In the genomic region with DNA sequence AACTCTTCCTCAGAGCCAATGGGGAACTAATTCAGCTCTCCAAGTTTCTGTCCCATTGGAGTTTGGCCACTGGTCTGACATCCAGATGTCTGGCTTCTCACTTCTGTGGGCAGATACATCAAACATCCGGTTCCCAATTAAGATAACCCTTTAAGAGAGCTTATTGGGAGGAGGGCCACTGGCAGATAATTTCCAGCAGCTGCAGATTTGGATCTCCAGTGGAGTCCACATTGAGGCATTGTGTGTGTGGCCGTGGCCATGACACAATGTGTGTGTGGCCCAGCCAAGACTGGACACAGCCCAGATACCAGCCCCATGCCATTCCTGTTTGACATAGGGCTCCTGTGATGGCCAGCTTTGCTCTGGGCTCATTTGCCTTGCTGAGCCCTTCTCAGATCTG, we compare ENCODE assay signal across 14 cellular contexts.
DNase-seq lines count a peak whose midpoint lies in the region; TF ChIP-seq lines count a peak whose summit lies in the region.
"Had no signal": no experiment of that assay in that cellular context is flagged by ENCODE, and none has a peak within 500 bp of the region (broad histone marks: within the 10 kb centered on the region; RNA-seq: fewer than 3 reads in every experiment).

No MANE protein-coding gene starts in this region.

- intact Hi-C loops in esophagus muscularis mucosa (cut with DNase I) (no loop called here), cardiac septum (cut with DNase I) (no loop called here)
- intact Hi-C loops in activated CD4-positive, alpha-beta memory T cell treated with anti-CD3 and anti-CD28 coated beads for 36 hours (cut with micrococcal nuclease), result no loop called here

- no peak overlapping the region for H2AFZ ChIP-seq in neuronal stem cell (ENCODE audit: low read length)

- H3K4ac ChIP-seq in neuronal stem cell (ENCODE audit: low read length), result no peak overlapping the region

- no peak for TF ChIP-seq EP300 in esophagus muscularis mucosa (IDR thresholded peaks at IDR 0.05)

- H3K9me3 ChIP-seq in esophagus muscularis mucosa, result no peaks in the 10 kb centered on the region
- H3K9me3 ChIP-seq in neuronal stem cell (replicated peaks in 1 of 2; ENCODE audit: control insufficient read depth in 2 of 2, insufficient read depth in 1 of 2, low read depth in 1 of 2, low read length in 2 of 2), result peaks cover 0 to 4% of the 10 kb centered on the region in 2 donors
- H3K9me3 ChIP-seq: BLaER1 had no signal

- H3K36me3 Mint-ChIP-seq in activated CD4-positive, alpha-beta memory T cell treated with anti-CD3 and anti-CD28 coated beads for 36 hours, result no peaks in the 10 kb centered on the region
- H3K36me3 Mint-ChIP-seq: CD4-positive, CD25-positive, alpha-beta regulatory T cell had no signal

- no peak overlapping the region for H3K4me3 Mint-ChIP-seq in activated CD4-positive, alpha-beta memory T cell treated with anti-CD3 and anti-CD28 coated beads for 36 hours
- H3K4me3 Mint-ChIP-seq: CD4-positive, CD25-positive, alpha-beta regulatory T cell; H9 had no signal

- no peak overlapping the region for H2BK120ac ChIP-seq in neuronal stem cell (ENCODE audit: low read depth, low read length)

- H3K27me3 ChIP-seq in esophagus muscularis mucosa (no peaks in the 10 kb centered on the region), neuronal stem cell (ENCODE audit: control insufficient read depth in 3 of 3, insufficient read depth in 3 of 3, low read depth in 1 of 3, low read length in 3 of 3) (no peaks in the 10 kb centered on the region)
- H3K27me3 ChIP-seq: BLaER1 had no signal

- POLR2A ChIA-PET in activated CD4-positive, alpha-beta memory T cell treated with anti-CD3 and anti-CD28 coated beads for 36 hours (lab: Charles Lee), result no interaction called here

- WGBS in esophagus muscularis mucosa, result 82% methylated on average over 1 of the region's 2 CpGs
- WGBS in neuronal stem cell (ENCODE audit: extremely low coverage in 2 of 2, insufficient read length in 2 of 2, insufficient replicate concordance in 1 of 2), 2 donors, result no CpG with 5 or more reads among the region's 2 CpGs

- H3K9me3 Mint-ChIP-seq in activated CD4-positive, alpha-beta memory T cell treated with anti-CD3 and anti-CD28 coated beads for 36 hours, result no peaks in the 10 kb centered on the region
- H3K9me3 Mint-ChIP-seq: H9 had no signal

- CTCF ChIA-PET in activated CD4-positive, alpha-beta memory T cell treated with anti-CD3 and anti-CD28 coated beads for 36 hours (lab: Charles Lee), result interaction anchor here (1.4 kb wide), 1 partner anchor 22 kb away, joined by 3 read pairs; no protein-coding TSS in a partner anchor

- H3K4me2 ChIP-seq in neuronal stem cell (ENCODE audit: insufficient read depth, low read length, poor library complexity, severe bottlenecking), result no peak overlapping the region

- H3K9ac ChIP-seq in neuronal stem cell (ENCODE audit: low read depth, low read length, poor library complexity), result no peak overlapping the region
- H3K9ac ChIP-seq: BLaER1 had no signal

- no peak overlapping the region for H4K91ac ChIP-seq in neuronal stem cell (ENCODE audit: low read depth, low read length, poor library complexity)

- H3K36me3 ChIP-seq in esophagus muscularis mucosa (no peaks in the 10 kb centered on the region), neuronal stem cell (replicated peaks in 1 of 2; ENCODE audit: control insufficient read depth in 2 of 2, insufficient read depth in 2 of 2, low read length in 2 of 2) (no peaks in the 10 kb centered on the region)
- H3K36me3 ChIP-seq: BLaER1 had no signal

- no peaks in the 10 kb centered on the region for H3K79me1 ChIP-seq in neuronal stem cell (ENCODE audit: low read depth, low read length)

- peak; percentile 41 for DNase-seq in NCI-H146 (lab: John Stamatoyannopoulos, UW)
- DNase-seq in SK-N-DZ (ENCODE audit: low spot score), result peak; percentile 17
- peak; percentile 86 for DNase-seq in esophagus muscularis mucosa (ENCODE audit: extremely low spot score)
- no peak for DNase-seq in neuronal stem cell (ENCODE audit: low spot score)
- no peak for DNase-seq in activated CD4-positive, alpha-beta memory T cell treated with anti-CD3 and anti-CD28 coated beads for 36 hours
- DNase-seq in NCI-H2029 (lab: John Stamatoyannopoulos, UW), result no peak
- DNase-seq in cardiac septum (ENCODE audit: low spot score), result no peak
- DNase-seq: Calu3; CD4-positive, CD25-positive, alpha-beta regulatory T cell; DMS 273 treated with DMSO at 0.1 percent for 48 hours; GOT3; H9; IMR-90 had no signal

- no peak overlapping the region for H2BK12ac ChIP-seq in neuronal stem cell (ENCODE audit: low read length)

- H4K8ac ChIP-seq in neuronal stem cell (ENCODE audit: low read depth, low read length), result no peak overlapping the region

- no peaks in the 10 kb centered on the region for H3K4me1 ChIP-seq in esophagus muscularis mucosa
- no peaks in the 10 kb centered on the region for H3K4me1 ChIP-seq in neuronal stem cell (ENCODE audit: control insufficient read depth in 2 of 2, insufficient read depth in 1 of 2, low read depth in 1 of 2, low read length in 2 of 2)

- no peak overlapping the region for H3K23ac ChIP-seq in neuronal stem cell (ENCODE audit: low read depth, low read length, poor library complexity)

- no peak for TF ChIP-seq POLR2A in esophagus muscularis mucosa (IDR thresholded peaks at IDR 0.05; ENCODE audit: low read depth)

- no peak overlapping the region for H2AK5ac ChIP-seq in neuronal stem cell (ENCODE audit: low read depth, low read length)

- H3K27ac ChIP-seq in esophagus muscularis mucosa (replicated peaks in 1 of 4) (no peak overlapping the region), neuronal stem cell (replicated peaks; ENCODE audit: low read length) (no peak overlapping the region)

- H3K18ac ChIP-seq in neuronal stem cell (ENCODE audit: low read length), result no peak overlapping the region

- peak overlapping the region; percentile 27 for H3K14ac ChIP-seq in neuronal stem cell (ENCODE audit: low read length)

- H3K4me3 ChIP-seq in esophagus muscularis mucosa, result no peak overlapping the region
- H3K4me3 ChIP-seq in neuronal stem cell (ENCODE audit: low read length in 2 of 2), result no peak overlapping the region
- H3K4me3 ChIP-seq: BLaER1 had no signal

- no peaks in the 10 kb centered on the region for H3K4me1 Mint-ChIP-seq in activated CD4-positive, alpha-beta memory T cell treated with anti-CD3 and anti-CD28 coated beads for 36 hours (ENCODE audit: low read depth)
- H3K4me1 Mint-ChIP-seq: CD4-positive, CD25-positive, alpha-beta regulatory T cell; H9 had no signal

- no peak for TF ChIP-seq CTCF in esophagus muscularis mucosa (IDR thresholded peaks at IDR 0.05)

- no peak overlapping the region for H3K27ac Mint-ChIP-seq in activated CD4-positive, alpha-beta memory T cell treated with anti-CD3 and anti-CD28 coated beads for 36 hours
- H3K27ac Mint-ChIP-seq: CD4-positive, CD25-positive, alpha-beta regulatory T cell; H9 had no signal

- no peak overlapping the region for H2BK15ac ChIP-seq in neuronal stem cell (ENCODE audit: low read length)

- H2BK5ac ChIP-seq in neuronal stem cell (ENCODE audit: low read length), result no peak overlapping the region

- no peaks in the 10 kb centered on the region for H3K27me3 Mint-ChIP-seq in activated CD4-positive, alpha-beta memory T cell treated with anti-CD3 and anti-CD28 coated beads for 36 hours
- H3K27me3 Mint-ChIP-seq: CD4-positive, CD25-positive, alpha-beta regulatory T cell had no signal

Comparison
In these comparisons a context has a peak if more than half of its experiments do, and no peak if none do; other contexts are left out.
1. DNase-seq: peak in NCI-H146 (single experiment), SK-N-DZ (single experiment) and esophagus muscularis mucosa (single experiment); none in neuronal stem cell (single experiment), activated CD4-positive, alpha-beta memory T cell treated with anti-CD3 and anti-CD28 coated beads for 36 hours (single experiment), NCI-H2029 (single experiment) and cardiac septum (single experiment).